7 cellular contexts compared by ENCODE assay signal in the genomic region with DNA sequence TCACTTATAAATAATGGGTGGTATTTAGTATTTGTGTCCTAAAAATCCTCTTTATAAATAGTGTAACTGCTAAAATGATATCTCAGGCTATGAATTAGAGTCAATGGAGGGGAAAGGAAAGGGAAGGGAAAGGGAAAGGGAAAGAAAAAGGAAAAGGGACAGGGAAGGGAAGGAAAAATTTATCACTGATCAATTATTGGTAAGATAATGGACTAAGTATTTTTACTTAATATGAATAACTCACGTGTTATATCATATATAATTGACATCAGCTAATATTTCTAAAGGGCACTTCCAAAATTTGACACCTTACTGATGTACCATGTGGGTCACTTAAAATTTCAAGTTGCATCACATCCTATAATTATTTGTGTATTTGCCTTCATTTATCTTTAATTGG.
"Had no signal": no experiment of that assay in that cellular context is flagged by ENCODE, and none has a peak within 500 bp of the region (broad histone marks: within the 10 kb centered on the region; RNA-seq: fewer than 3 reads in every experiment).

No MANE protein-coding gene starts in this region.

- ATAC-seq: GM23338 had no signal

- H3K4me2 ChIP-seq: GM23338 had no signal

- FAIRE-seq: H1, H54, HTR-8/SVneo had no signal

- H3K4me3 ChIP-seq: GM23338 had no signal

- DNase-seq: H9, HCEC 1CT, KBM-7 had no signal

- H2AFZ ChIP-seq: GM23338 had no signal
